ENCODE assay signal across 26 cellular contexts in the genomic region with DNA sequence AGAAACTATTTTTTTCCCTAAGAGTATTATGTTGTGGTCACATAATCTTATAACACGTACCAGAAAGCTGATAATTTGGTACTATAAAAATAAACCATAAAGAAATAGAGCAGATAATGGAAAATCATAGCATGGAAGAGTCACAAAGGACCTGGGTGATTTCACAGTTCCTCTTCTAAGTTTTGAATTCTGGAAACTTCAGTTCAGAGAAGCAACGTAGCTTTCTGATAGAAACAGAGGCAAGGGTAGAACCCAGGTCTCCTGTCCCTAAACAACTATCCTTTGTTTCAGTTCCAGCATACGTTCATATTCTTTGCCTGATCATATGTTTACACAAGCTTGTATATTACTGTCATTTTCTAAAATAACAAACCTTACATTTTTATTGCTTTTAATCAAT.
"Had no signal": no experiment of that assay in that cellular context is flagged by ENCODE, and none has a peak within 500 bp of the region (broad histone marks: within the 10 kb centered on the region; RNA-seq: fewer than 3 reads in every experiment).

No MANE protein-coding gene starts in this region.

- H3K4me1 ChIP-seq: SJSA1 had no signal

- ATAC-seq: HepG2 had no signal

- DNase-seq: IMR-90; Karpas-422; KG1; MM.1S; NCI-H1092 treated with DMSO at 0.1 percent for 48 hours; NCI-H1436; NCI-H187; NCI-H2029; NCI-H2081 treated with DMSO at 0.1 percent for 48 hours; NCI-H2171; NCI-H226; NCI-H446; NCI-H510A; NCI-H524 treated with DMSO at 0.1 percent for 48 hours; NCI-H69; NCI-H774; NK-92 treated with Interleukin-12 subunit alpha and Interleukin-12 subunit beta, amount 100 ng/mL, for 24 hours; OCI-M1; PC-9; Right ventricle myocardium superior; RPMI8226; SIG-M5 had no signal

- H3K36me3 ChIP-seq: SJSA1 had no signal

- H3K4me2 ChIP-seq: PC-9 had no signal

- H3K9me3 ChIP-seq: SJSA1 had no signal

- H3K4me3 ChIP-seq: PC-9, SJSA1, SK-N-MC had no signal

- H3K27ac ChIP-seq: PC-9, SJSA1, SK-N-MC had no signal

- H3K27me3 ChIP-seq: SJSA1 had no signal

- FAIRE-seq: HepG2, RCC 7860 had no signal
